Comparison of ENCODE assay signal across 1 cellular context in the genomic region with DNA sequence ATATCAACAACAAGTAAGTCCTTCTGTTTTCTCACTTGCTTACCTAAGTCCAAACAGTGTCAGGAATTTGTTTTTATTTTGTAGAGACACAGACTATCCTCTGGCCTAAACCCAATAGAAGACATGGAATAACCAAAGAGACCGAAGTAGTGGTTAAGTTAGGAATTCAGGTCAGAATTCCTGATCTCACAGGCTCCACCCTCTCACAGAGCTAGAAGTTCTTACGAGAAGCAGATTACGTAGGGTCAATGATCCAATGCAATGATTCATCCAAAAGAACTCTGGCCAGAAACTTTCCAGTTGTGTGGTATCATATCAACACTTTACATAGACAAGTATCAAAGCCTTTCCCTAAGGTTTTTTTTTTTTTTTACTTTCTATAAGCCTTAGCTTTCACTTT.
TF ChIP-seq lines count a peak whose summit lies in the region.

No MANE protein-coding gene starts in this region.

TF ChIP-seq in HepG2, 621 proteins besides CTCF, POLR2A, EP300 and RAD21 (continued from another document):
- TF ChIP-seq HHEX (CRISPR knock-in tag; IDR thresholded peaks at IDR 0.05), result no peak
- TF ChIP-seq CCAR2 (optimal IDR thresholded peaks at IDR 0.05; ENCODE audit: low read depth, low read length), result no peak
- TF ChIP-seq YY1 (IDR thresholded peaks at IDR 0.05; ENCODE audit: insufficient read depth, insufficient replicate concordance, low read depth, low read length), result no peak
